ENCODE assay signal across 21 cellular contexts in the genomic region with DNA sequence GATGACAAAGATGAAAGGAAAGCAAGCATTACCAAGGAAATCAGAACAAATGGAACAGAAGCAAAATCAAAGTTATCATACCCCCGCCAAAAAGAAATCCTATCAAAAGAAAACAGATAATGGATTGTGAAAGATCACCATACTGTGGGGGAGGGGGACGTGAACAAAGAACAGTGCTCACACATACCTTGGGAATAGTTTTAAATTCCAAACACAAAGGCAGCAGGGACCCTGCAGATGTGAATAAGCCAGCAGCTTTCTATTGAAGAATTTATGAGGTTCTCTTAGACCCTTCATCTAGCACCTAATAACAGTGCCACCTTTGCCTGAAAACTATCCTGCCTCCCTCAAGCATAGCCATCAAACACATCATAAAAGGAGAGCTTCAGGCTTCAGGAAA.
DNase-seq lines count a peak whose midpoint lies in the region; ATAC-seq, FAIRE-seq and TF ChIP-seq lines count a peak whose summit lies in the region.
"Had no signal": no experiment of that assay in that cellular context is flagged by ENCODE, and none has a peak within 500 bp of the region (broad histone marks: within the 10 kb centered on the region; RNA-seq: fewer than 3 reads in every experiment).

No MANE protein-coding gene starts in this region.

- peaks cover 24% of the 10 kb centered on the region for H3K9me3 Mint-ChIP-seq in WTC11
- H3K9me3 Mint-ChIP-seq in neural progenitor cell: peaks cover 27% of the 10 kb centered on the region
- peaks cover 3% of the 10 kb centered on the region for H3K9me3 Mint-ChIP-seq in activated CD4-positive, alpha-beta memory T cell treated with anti-CD3 and anti-CD28 coated beads for 36 hours

- CTCF ChIA-PET in WTC11 (lab: Charles Lee): interaction anchor here (1.3 to 1.9 kb wide), 2 partner anchors 9 to 494 kb away, joined by 3 to 9 read pairs; no protein-coding TSS in a partner anchor
- CTCF ChIA-PET in activated CD4-positive, alpha-beta memory T cell treated with anti-CD3 and anti-CD28 coated beads for 36 hours (lab: Charles Lee): interaction anchor here (1.5 to 1.7 kb wide), 2 partner anchors 9 to 568 kb away, joined by 7 to 9 read pairs; no protein-coding TSS in a partner anchor

- H3F3A ChIP-seq in neural progenitor cell (ENCODE audit: low read depth): peaks cover 58% of the 10 kb centered on the region

- peak overlapping the region; percentile 80 for H3K9ac ChIP-seq in iPS-20b (ENCODE audit: low read depth, low read length)
- H3K9ac ChIP-seq in neural progenitor cell: no peak overlapping the region

- peak overlapping the region; percentile 43 for H3K4me3 ChIP-seq in iPS-20b (ENCODE audit: low read length)
- H3K4me3 ChIP-seq in neural progenitor cell: peak overlapping the region; percentile 33
- H3K4me3 ChIP-seq in foreskin fibroblast (ENCODE audit: low read depth in 1 of 2, low read length in 2 of 2): no peak overlapping the region
- H3K4me3 ChIP-seq: coronary artery, upper lobe of right lung had no signal

- H4K20me1 ChIP-seq in neural progenitor cell (ENCODE audit: low read depth): no peaks in the 10 kb centered on the region

- TF ChIP-seq CTCF in WTC11 (IDR thresholded peaks at IDR 0.05) (no peak), neural progenitor cell (IDR thresholded peaks at IDR 0.05) (no peak), foreskin fibroblast (IDR thresholded peaks at IDR 0.05; ENCODE audit: low read depth, low read length) (no peak)

- H3K27me3 ChIP-seq in iPS-20b (ENCODE audit: insufficient read depth, low read length) (no peaks in the 10 kb centered on the region), neural progenitor cell (no peaks in the 10 kb centered on the region)
- H3K27me3 ChIP-seq: upper lobe of right lung had no signal

- H3K27ac Mint-ChIP-seq in WTC11 (peak overlapping the region; percentile 100), neural progenitor cell (peak overlapping the region; percentile 100)
- H3K27ac Mint-ChIP-seq in activated CD4-positive, alpha-beta memory T cell treated with anti-CD3 and anti-CD28 coated beads for 36 hours: no peak overlapping the region
- H3K27ac Mint-ChIP-seq: activated naive CD4-positive, alpha-beta T cell treated with anti-CD3 and anti-CD28 coated beads for 36 hours had no signal

- H3K36me3 Mint-ChIP-seq in WTC11 (peaks cover 25% of the 10 kb centered on the region), neural progenitor cell (peaks cover 18% of the 10 kb centered on the region)
- no peaks in the 10 kb centered on the region for H3K36me3 Mint-ChIP-seq in activated CD4-positive, alpha-beta memory T cell treated with anti-CD3 and anti-CD28 coated beads for 36 hours
- H3K36me3 Mint-ChIP-seq: T-cell had no signal

- FAIRE-seq in GM19239 (lab: Jason Lieb, UNC): peak; percentile 71
- FAIRE-seq: GM18507, islet of Langerhans had no signal

- ATAC-seq in WTC11 (peak; percentile 27), HG02884 (IDR thresholded peaks at IDR 0.05; ENCODE audit: unreplicated experiment) (no peak)
- ATAC-seq: Panc1, T-cell, upper lobe of right lung had no signal

- H2AFZ ChIP-seq in neural progenitor cell (replicated peaks): no peak overlapping the region

- peaks cover 8% of the 10 kb centered on the region for H3K79me2 ChIP-seq in neural progenitor cell (ENCODE audit: low read depth)

- POLR2A ChIA-PET in WTC11 (lab: Charles Lee): interaction anchor here (1.0 kb wide), 1 partner anchor 14 kb away, joined by 4 read pairs; no protein-coding TSS in a partner anchor
- POLR2A ChIA-PET in activated CD4-positive, alpha-beta memory T cell treated with anti-CD3 and anti-CD28 coated beads for 36 hours (lab: Charles Lee): no interaction called here

- H3K27me3 Mint-ChIP-seq in WTC11 (ENCODE audit: low read depth): no peaks in the 10 kb centered on the region
- H3K27me3 Mint-ChIP-seq in neural progenitor cell (ENCODE audit: insufficient read depth, low read depth): peaks cover 10% of the 10 kb centered on the region
- H3K27me3 Mint-ChIP-seq in activated CD4-positive, alpha-beta memory T cell treated with anti-CD3 and anti-CD28 coated beads for 36 hours: peaks cover 36% of the 10 kb centered on the region

- H3K36me3 ChIP-seq in iPS-20b (ENCODE audit: insufficient read depth, low read depth, low read length) (no peaks in the 10 kb centered on the region), neural progenitor cell (peaks cover 12% of the 10 kb centered on the region)
- H3K36me3 ChIP-seq: upper lobe of right lung had no signal

- H3K9me3 ChIP-seq in iPS-20b (ENCODE audit: insufficient read depth, low read depth, low read length): peaks cover 10% of the 10 kb centered on the region
- peaks cover 7% of the 10 kb centered on the region for H3K9me3 ChIP-seq in neural progenitor cell (ENCODE audit: low read depth)
- H3K9me3 ChIP-seq: upper lobe of right lung had no signal

- peak overlapping the region; percentile 63 for H3K4me2 ChIP-seq in neural progenitor cell

- peaks cover 59% of the 10 kb centered on the region for H3K4me1 Mint-ChIP-seq in WTC11
- peaks cover 62% of the 10 kb centered on the region for H3K4me1 Mint-ChIP-seq in neural progenitor cell
- H3K4me1 Mint-ChIP-seq in activated CD4-positive, alpha-beta memory T cell treated with anti-CD3 and anti-CD28 coated beads for 36 hours (ENCODE audit: low read depth): peaks cover 2% of the 10 kb centered on the region

- H3K4me3 Mint-ChIP-seq in WTC11: peak overlapping the region; percentile 16
- peak overlapping the region; percentile 72 for H3K4me3 Mint-ChIP-seq in neural progenitor cell
- no peak overlapping the region for H3K4me3 Mint-ChIP-seq in activated CD4-positive, alpha-beta memory T cell treated with anti-CD3 and anti-CD28 coated beads for 36 hours
- H3K4me3 Mint-ChIP-seq: activated naive CD4-positive, alpha-beta T cell treated with anti-CD3 and anti-CD28 coated beads for 36 hours; activated T-cell treated with anti-CD3 and anti-CD28 coated beads, Interleukin-2, amount 50 U/mL, for 4 hours; T-cell had no signal

- DNase-seq in GM19239 (ENCODE audit: insufficient read length, low spot score) (no peak), WTC11 (ENCODE audit: low spot score) (peak; percentile 25), neural progenitor cell (ENCODE audit: low spot score) (peak; percentile 63), globus pallidus (ENCODE audit: low spot score) (no peak), foreskin fibroblast (no peak)
- DNase-seq in activated CD4-positive, alpha-beta memory T cell treated with anti-CD3 and anti-CD28 coated beads for 36 hours: no peak
- DNase-seq: activated CD4-positive, alpha-beta T cell treated with anti-CD3 and anti-CD28 coated beads for 4 hours; activated naive CD4-positive, alpha-beta T cell treated with anti-CD3 and anti-CD28 coated beads for 36 hours; activated T-cell treated with anti-CD3 and anti-CD28 coated beads, Interleukin-2, amount 50 U/mL, for 4 hours; DMS53; NCI-H187; NCI-H524 treated with DMSO at 0.1 percent for 48 hours; SIG-M5; T-cell; upper lobe of right lung had no signal

- H3K27ac ChIP-seq in iPS-20b (ENCODE audit: low read length) (peak overlapping the region; percentile 97), neural progenitor cell (peak overlapping the region; percentile 94)
- H3K27ac ChIP-seq: coronary artery, upper lobe of right lung had no signal

- intact Hi-C loops in activated CD4-positive, alpha-beta memory T cell treated with anti-CD3 and anti-CD28 coated beads for 36 hours (cut with micrococcal nuclease): no loop called here

- H3K4me1 ChIP-seq in iPS-20b (ENCODE audit: insufficient read depth, low read length) (peaks cover 45% of the 10 kb centered on the region), neural progenitor cell (peaks cover 51% of the 10 kb centered on the region)
- H3K4me1 ChIP-seq: upper lobe of right lung had no signal

TF ChIP-seq in WTC11, 78 proteins besides CTCF, POLR2A, EP300 and RAD21:
- peak; percentile 71; the same call in 1 of the 2 replicates for TF ChIP-seq TEAD1 (CRISPR knock-in tag; IDR thresholded peaks at IDR 0.05)
- no peak for TF ChIP-seq NR3C1 (CRISPR knock-in tag; conservative IDR thresholded peaks at IDR 0.05; ENCODE audit: low read depth)

Comparison
In these comparisons a context has a peak if more than half of its experiments do, and no peak if none do; other contexts are left out.
1. DNase-seq: peak in WTC11 (single experiment) and neural progenitor cell (single experiment); none in GM19239 (single experiment), globus pallidus (single experiment), foreskin fibroblast (0 of 2) and activated CD4-positive, alpha-beta memory T cell treated with anti-CD3 and anti-CD28 coated beads for 36 hours (single experiment).
2. H3K4me3 ChIP-seq: peak in iPS-20b (single experiment) and neural progenitor cell (single experiment); none in foreskin fibroblast (0 of 2).